In the genomic region with DNA sequence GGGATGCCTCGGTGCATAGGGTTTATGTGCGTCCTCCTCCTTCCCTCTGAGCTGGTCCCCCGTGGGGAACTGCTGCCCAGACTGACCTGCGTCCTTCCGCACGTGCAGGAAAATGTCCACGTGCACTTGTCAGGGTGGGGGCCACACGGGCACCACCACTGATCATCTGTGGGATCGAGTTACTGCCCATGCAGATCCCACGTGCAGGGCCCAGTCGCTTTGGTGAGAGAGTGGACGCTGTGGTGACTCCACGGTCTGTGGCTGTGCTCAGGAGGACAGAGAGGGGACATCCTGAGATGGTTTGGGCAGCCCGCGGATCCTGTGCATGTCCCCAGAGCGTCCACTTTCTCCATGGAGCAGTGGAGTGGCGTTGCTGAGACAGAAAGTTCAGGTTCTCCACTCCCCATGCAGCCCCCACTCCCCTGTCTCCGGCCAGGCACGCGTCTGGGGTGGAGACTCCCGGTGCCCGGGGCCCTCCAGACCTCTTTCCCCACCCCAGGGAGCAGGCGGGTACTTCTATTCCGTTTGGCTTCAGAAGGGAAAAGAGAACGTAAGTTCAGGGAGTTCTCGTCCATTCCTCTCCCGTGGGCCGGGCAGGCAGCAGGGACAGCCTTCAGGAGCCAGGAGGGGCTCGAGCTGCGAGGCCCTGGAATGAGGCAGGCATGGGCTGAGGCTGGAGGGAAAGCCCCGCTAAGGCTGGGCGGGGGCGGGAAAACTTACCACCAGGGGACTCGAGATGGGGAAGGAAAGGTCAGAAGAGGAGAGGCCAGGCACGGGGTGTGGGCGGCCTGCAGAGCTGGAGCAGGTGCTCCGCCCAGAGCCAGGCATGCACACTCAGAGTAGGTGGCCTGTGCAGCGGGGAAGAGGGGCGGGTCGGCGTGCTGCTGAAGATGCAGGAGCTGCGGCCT, we compare ENCODE assay signal across 12 cellular contexts. TPM values are rescaled to one million over a fixed set of nuclear protein-coding genes. Genes with fewer than 3 reads are reported as not detected.
DNase-seq lines count a peak whose midpoint lies in the region; ATAC-seq, FAIRE-seq and TF ChIP-seq lines count a peak whose summit lies in the region.
"Had no signal": no experiment of that assay in that cellular context is flagged by ENCODE, and none has a peak within 500 bp of the region (broad histone marks: within the 10 kb centered on the region; RNA-seq: fewer than 3 reads in every experiment).

No MANE protein-coding gene starts in this region.

- H3K9ac ChIP-seq in HCT116 (ENCODE audit: low read length): peak overlapping the region; percentile 55
- H3K9ac ChIP-seq in HepG2 (ENCODE audit: insufficient read depth, low read depth, low read length): peak overlapping the region; percentile 69

- H3K36me3 ChIP-seq in HCT116 (ENCODE audit: control insufficient read depth in 1 of 2, insufficient read depth in 2 of 2, low read length in 2 of 2) (no peaks in the 10 kb centered on the region), HepG2 (replicated peaks in 1 of 2; ENCODE audit: control insufficient read depth in 1 of 2, insufficient read depth in 2 of 2, low read length in 2 of 2) (no peaks in the 10 kb centered on the region), stomach (no peaks in the 10 kb centered on the region)

- WGBS in HepG2 (ENCODE audit: low lambda C conversion rate): 5% methylated on average over 33 of the region's 42 CpGs
- 27 to 56% (median 42%) methylated on average over 27 to 42 of the region's 42 CpGs for WGBS in stomach, 5 donors

- RAD21 ChIA-PET in HCT116 (lab: Charles Lee; ENCODE audit: low non-redundant PET in 1 of 2, low total read pairs in 2 of 2, uncharacterized antibody in 2 of 2, unreplicated experiment in 2 of 2): no interaction called here

- TF ChIP-seq EP300 in HepG2 (IDR thresholded peaks at IDR 0.05; ENCODE audit: low read depth in 2 of 2, low read length in 2 of 2) (peak in 1 of 2 experiments; percentile 47; a peak in 2 of 4 replicates), HepG2 (CRISPR knock-in tag; IDR thresholded peaks at IDR 0.05; ENCODE audit: borderline replicate concordance) (no peak), stomach (IDR thresholded peaks at IDR 0.05) (no peak)

- H3K9me2 ChIP-seq in HCT116 (ENCODE audit: insufficient read depth): no peaks in the 10 kb centered on the region

- CTCF ChIA-PET in HCT116 (lab: Charles Lee): no interaction called here
- CTCF ChIA-PET in HepG2 (lab: Yijun Ruan, JAX; ENCODE audit: low intra/inter-chr PET ratio, low total read pairs): no interaction called here

- H4K20me1 ChIP-seq in HCT116 (ENCODE audit: insufficient read depth) (no peaks in the 10 kb centered on the region), HepG2 (ENCODE audit: insufficient read depth, low read length) (no peaks in the 10 kb centered on the region)

- no TSS peak for BruUV-seq in HCT116 (replicated peaks; lab: Mats Ljungman, UMichigan)
- BruUV-seq in HepG2 (replicated peaks; lab: Mats Ljungman, UMichigan): TSS peak; percentile 68

- intact Hi-C loops in HCT116 (cut with micrococcal nuclease): no loop called here
- intact Hi-C loops in HepG2 (cut with micrococcal nuclease; ENCODE audit: unreplicated experiment): loop anchor here (2.0 to 5.0 kb wide), 3 partner anchors 54 to 174 kb away; no protein-coding TSS in a partner anchor
- intact Hi-C loops in stomach (cut with DNase I; ENCODE audit: low total_unique reads): no loop called here

- TF ChIP-seq RAD21 in HCT116 (IDR thresholded peaks at IDR 0.05; ENCODE audit: low read depth): no peak
- TF ChIP-seq RAD21 in HepG2 (CRISPR knock-in tag; IDR thresholded peaks at IDR 0.05): no peak

- in situ Hi-C loops in HepG2 (cut with HindIII; ENCODE audit: extremely low pct_ligation_motif_present, low pct_unique_long_range_greater_than_20kb): no loop called here

- H3K79me2 ChIP-seq in HCT116 (ENCODE audit: insufficient read depth, low read length) (peaks cover 65% of the 10 kb centered on the region), HepG2 (ENCODE audit: insufficient read depth, low read length) (no peaks in the 10 kb centered on the region)

- FAIRE-seq in HepG2 (lab: Jason Lieb, UNC): no peak

- POLR2A ChIA-PET in HCT116 (lab: Charles Lee) (no interaction called here), HepG2 (lab: Yijun Ruan, JAX) (interaction anchor here (0.5 to 5.6 kb wide), 15 partner anchors 8 to 320 kb away, joined by 3 to 46 read pairs (median 5); a partner anchor contains a TSS)

- H3K4me3 ChIP-seq in HCT116 (replicated peaks in 1 of 2; ENCODE audit: low read depth in 1 of 2, low read length in 2 of 2) (no peak overlapping the region), HepG2 (replicated peaks in 1 of 3; ENCODE audit: insufficient read depth in 1 of 3, low read depth in 2 of 3, low read length in 3 of 3) (peak overlapping the region; percentile 53 to 77 (median 56)), stomach (peak overlapping the region in 3 of 4 donors; percentile 9 to 26 (median 25))

- no peak overlapping the region for H2AFZ ChIP-seq in HCT116 (ENCODE audit: low read depth, low read length, poor library complexity, severe bottlenecking)
- no peak overlapping the region for H2AFZ ChIP-seq in HepG2 (ENCODE audit: low read length)

- no peak for TF ChIP-seq CTCF in HCT116 (IDR thresholded peaks at IDR 0.05 in 2 of 3, conservative IDR thresholded peaks at IDR 0.05 in 1 of 3; ENCODE audit: borderline replicate concordance in 1 of 3, insufficient read depth in 1 of 3, low read depth in 2 of 3, low read length in 2 of 3)
- peak; percentile 74 for TF ChIP-seq CTCF in HepG2 (CRISPR knock-in tag; IDR thresholded peaks at IDR 0.05)
- TF ChIP-seq CTCF in stomach (IDR thresholded peaks at IDR 0.05): peak in 1 of 7 experiments; percentile 19

- peak; percentile 91 for ATAC-seq in HCT116
- peak; percentile 91 for ATAC-seq in HepG2
- ATAC-seq in HG03442 (IDR thresholded peaks at IDR 0.05; ENCODE audit: unreplicated experiment): no peak
- ATAC-seq in GM18909 (IDR thresholded peaks at IDR 0.05; ENCODE audit: poor library complexity, unreplicated experiment): no peak

- peaks cover 51 to 94% of the 10 kb centered on the region in 2 experiments for H3K4me1 ChIP-seq in HCT116 (ENCODE audit: control insufficient read depth in 1 of 2, insufficient read depth in 2 of 2, low read length in 2 of 2)
- H3K4me1 ChIP-seq in HepG2 (ENCODE audit: insufficient read depth, low read length): peaks cover 89% of the 10 kb centered on the region
- peaks cover 44 to 92% (median 67%) of the 10 kb centered on the region in 4 donors for H3K4me1 ChIP-seq in stomach

- H3K4me2 ChIP-seq in HCT116 (ENCODE audit: low read length) (peak overlapping the region; percentile 67), HepG2 (ENCODE audit: low read depth, low read length) (peak overlapping the region; percentile 93)

- H3K27me3 ChIP-seq in HCT116 (ENCODE audit: insufficient read depth, low read length) (no peaks in the 10 kb centered on the region), HepG2 (ENCODE audit: control insufficient read depth in 1 of 2, insufficient read depth in 2 of 2, low read length in 2 of 2) (no peaks in the 10 kb centered on the region), stomach (no peaks in the 10 kb centered on the region)

- TF ChIP-seq POLR2A in HCT116 (IDR thresholded peaks at IDR 0.05; ENCODE audit: borderline replicate concordance, extremely low read depth, insufficient read depth, insufficient read length): no peak
- peak; percentile 27 to 48; a peak in 2 of 4 replicates for TF ChIP-seq POLR2A in HepG2 (IDR thresholded peaks at IDR 0.05; ENCODE audit: insufficient read depth in 1 of 2, low read depth in 2 of 2, low read length in 2 of 2)
- TF ChIP-seq POLR2A in stomach (IDR thresholded peaks at IDR 0.05): no peak

- no peak for DNase-seq in HCT116 (ENCODE audit: low read depth, low spot score)
- DNase-seq in SW480 (ENCODE audit: low spot score): peak; percentile 50
- DNase-seq in HepG2 (ENCODE audit: low spot score): peak; percentile 77
- DNase-seq in stomach: peak; percentile 72
- no peak for DNase-seq in NCI-H1694 treated with DMSO at 0.1 percent for 48 hours (lab: John Stamatoyannopoulos, UW)
- DNase-seq: activated CD4-positive, alpha-beta T cell treated with anti-CD3 and anti-CD28 coated beads, Interleukin-2, amount 10 ng/mL, durations not matched to agents 7 days and 5 days; activated naive CD4-positive, alpha-beta T cell; mammary epithelial cell; MM.1S; SW 1271 had no signal

- no peaks in the 10 kb centered on the region for H3K9me3 ChIP-seq in HCT116 (ENCODE audit: control insufficient read depth in 1 of 2, insufficient read depth in 1 of 2, low read depth in 1 of 2, low read length in 2 of 2)
- H3K9me3 ChIP-seq in HepG2 (ENCODE audit: low read length): no peaks in the 10 kb centered on the region
- H3K9me3 ChIP-seq in stomach: no peaks in the 10 kb centered on the region

- H3K27ac ChIP-seq in HCT116 (ENCODE audit: low read depth, low read length): peak overlapping the region; percentile 39; the same call in 1 of the 2 replicates
- peak overlapping the region; percentile 94 for H3K27ac ChIP-seq in HepG2 (ENCODE audit: extremely low read length, insufficient read depth, low read length)
- H3K27ac ChIP-seq in stomach: peak overlapping the region; percentile 84 to 88 (median 86)

RNA-seq across cellular contexts. Expression of a gene that starts 59.9 kb away (rescaled TPM):
- total RNA-seq in HCT116 (2021; ENCODE audit: unreplicated experiment): 71.5 TPM
- 27.5 and 28.7 TPM in 2 replicates for polyA plus RNA-seq in HCT116 (2012)
- total RNA-seq in HepG2 (2016; rRNA removed; fragmentation: Illumina TruSeq; extraction: Trizol): 7.0 TPM in 2 replicates
- 1.3 and 1.9 TPM in 2 replicates for total RNA-seq in HepG2 (2016; cell fraction: cytosol; rRNA removed; fragmentation: Illumina TruSeq; extraction: Trizol; ENCODE audit: low read depth)
- total RNA-seq in HepG2 (2016; cell fraction: insoluble cytoplasmic fraction; rRNA removed; fragmentation: Illumina TruSeq; extraction: Trizol): 5.7 and 7.1 TPM in 2 replicates
- 3.8 and 3.9 TPM in 2 replicates for total RNA-seq in HepG2 (2016; cell fraction: membrane; rRNA removed; fragmentation: Illumina TruSeq; extraction: Trizol)
- total RNA-seq in HepG2 (2016; cell fraction: nucleus; rRNA removed; fragmentation: Illumina TruSeq; extraction: Trizol): 18.3 and 21.6 TPM in 2 replicates
- polyA plus RNA-seq in HepG2 (2011; rRNA removed): 7.9 and 10.0 TPM in 2 replicates
- polyA plus RNA-seq in HepG2 (2011; cell fraction: cytosol; rRNA removed): 5.7 and 6.5 TPM in 2 replicates
- polyA plus RNA-seq in HepG2 (2011; cell fraction: nucleus; rRNA removed): 15.6 and 16.1 TPM in 2 replicates
- 12.3 and 19.1 TPM in 2 replicates for polyA plus RNA-seq in HepG2 (2012)
- 0.76 and 0.86 TPM in 2 replicates for polyA plus RNA-seq in HepG2 (2016; cell fraction: cytosol; fragmentation: Illumina TruSeq; extraction: Trizol; ENCODE audit: low read depth)
- 4.0 and 4.9 TPM in 2 replicates for polyA plus RNA-seq in HepG2 (2016; cell fraction: insoluble cytoplasmic fraction; fragmentation: Illumina TruSeq; extraction: Trizol; ENCODE audit: low read depth)
- 1.4 and 1.9 TPM in 2 replicates for polyA plus RNA-seq in HepG2 (2016; cell fraction: membrane; fragmentation: Illumina TruSeq; extraction: Trizol; ENCODE audit: low read depth)
- polyA plus RNA-seq in HepG2 (2016; cell fraction: nucleus; fragmentation: Illumina TruSeq; extraction: Trizol; ENCODE audit: insufficient read depth, low read depth): 17.3 and 18.5 TPM in 2 replicates
- 21.0 and 51.4 TPM in 2 replicates for polyA minus RNA-seq in HepG2 (2011; rRNA and poly(A)+ RNA removed; ENCODE audit: low replicate concordance)
- 9.3 and 14.3 TPM in 2 replicates for polyA minus RNA-seq in HepG2 (2011; cell fraction: cytosol; rRNA and poly(A)+ RNA removed)
- 25.0 and 26.9 TPM in 2 replicates for polyA minus RNA-seq in HepG2 (2011; cell fraction: nucleus; rRNA and poly(A)+ RNA removed)
- total RNA-seq in stomach: 10 to 100 TPM; 31.7 to 43.4 (median 35.2) TPM
- 10 to 100 TPM in 1 of 3 donors, 1 to 10 TPM in 2; 3.4 to 10.9 (median 3.5) TPM for polyA plus RNA-seq in stomach
- total RNA-seq: activated CD4-positive, alpha-beta T cell treated with anti-CD3 and anti-CD28 coated beads, Interleukin-2, amount 10 ng/mL, durations not matched to agents 7 days and 5 days had no signal

Comparison
In these comparisons a context has a peak if more than half of its experiments do, and no peak if none do; other contexts are left out.
1. ATAC-seq: peak in HCT116 (single experiment) and HepG2 (single experiment); none in HG03442 (single experiment) and GM18909 (single experiment).
2. DNase-seq: peak in SW480 (single experiment), HepG2 (single experiment) and stomach (single experiment); none in HCT116 (single experiment) and NCI-H1694 treated with DMSO at 0.1 percent for 48 hours (single experiment).
3. H3K27ac ChIP-seq: peak in every context shown above with its lines; median percentile 94 in HepG2; 86 in stomach; 39 in HCT116.
4. H3K4me3 ChIP-seq: peak in HepG2 (3 of 3) and stomach (3 of 4); none in HCT116 (0 of 2).
5. POLR2A ChIP-seq: peak in HepG2 (2 of 2); none in HCT116 (single experiment) and stomach (0 of 4).